In genomic region chr2:137995368-137995767, GRCh38 we compare ENCODE assay signal across 2 cellular contexts. TPM values are rescaled to one million over a fixed set of nuclear protein-coding genes. Genes with fewer than 3 reads are reported as not detected.
"Had no signal": no experiment of that assay in that cellular context is flagged by ENCODE, and none has a peak within 500 bp of the region (broad histone marks: within the 10 kb centered on the region; RNA-seq: fewer than 3 reads in every experiment).

No MANE protein-coding gene starts in this region.

RNA-seq across cellular contexts. Expression of gene HNMT, which starts 31.1 kb away (rescaled TPM):
- total RNA-seq: natural killer cell treated with Interleukin-12 subunit alpha and Interleukin-12 subunit beta and Interleukin-15 and Interleukin-18, amount 100 ng/mL, for 72 hours had no signal
- polyA plus RNA-seq: neural cell had no signal
